Comparison of ENCODE assay signal across 7 cellular contexts in the genomic region with DNA sequence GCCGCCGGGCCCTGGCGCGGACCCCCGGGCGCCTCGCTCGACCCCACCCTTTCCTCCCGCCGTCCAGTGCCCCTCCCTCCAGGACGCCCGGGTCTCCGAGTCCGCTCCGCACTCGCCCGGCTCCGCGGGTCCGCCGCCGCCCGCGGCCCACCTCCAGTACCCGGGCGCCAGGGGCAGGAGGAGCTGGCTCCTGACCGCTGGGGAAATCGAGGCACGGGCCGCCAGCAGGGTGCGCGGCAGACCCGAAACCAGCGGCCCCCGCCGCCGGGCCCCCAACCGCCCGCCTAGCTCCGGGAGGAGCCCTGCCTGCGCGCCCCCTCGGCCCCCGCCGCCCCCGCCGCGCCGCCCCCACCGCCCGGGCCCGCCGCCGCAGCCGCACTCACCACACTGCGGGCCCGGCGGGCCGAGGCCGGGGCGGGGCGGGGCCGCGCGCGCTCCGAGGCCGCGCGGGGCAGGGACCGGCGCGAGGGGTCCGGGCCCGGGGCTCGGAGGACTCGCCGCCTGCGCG. TPM values are rescaled to one million over a fixed set of nuclear protein-coding genes. Genes with fewer than 3 reads are reported as not detected.
DNase-seq lines count a peak whose midpoint lies in the region; ATAC-seq and TF ChIP-seq lines count a peak whose summit lies in the region.

No MANE protein-coding gene starts in this region.

- H3K36me3 Mint-ChIP-seq in activated T-cell treated with anti-CD3 and anti-CD28 coated beads, Interleukin-2, amount 50 U/mL, for 4 hours (ENCODE audit: insufficient read depth), result peaks cover 2% of the 10 kb centered on the region

- H3K4me3 Mint-ChIP-seq in activated T-cell treated with anti-CD3 and anti-CD28 coated beads, Interleukin-2, amount 50 U/mL, for 4 hours, result no peak overlapping the region

- peak; percentile 22 for ATAC-seq in GM18909 (IDR thresholded peaks at IDR 0.05; ENCODE audit: poor library complexity, unreplicated experiment)
- peak; percentile 8 for ATAC-seq in HG02884 (IDR thresholded peaks at IDR 0.05; ENCODE audit: unreplicated experiment)
- ATAC-seq in activated T-cell treated with anti-CD3 and anti-CD28 coated beads, Interleukin-2, amount 50 U/mL, for 4 hours, result peak; percentile 8 to 16

- H3K9me3 ChIP-seq in hepatocyte (ENCODE audit: low read depth) (no peaks in the 10 kb centered on the region), subcutaneous abdominal adipose tissue (ENCODE audit: control insufficient read depth in 5 of 5, low read length in 5 of 5) (no peaks in the 10 kb centered on the region)

- no peak overlapping the region for H2AFZ ChIP-seq in hepatocyte

- peak overlapping the region; percentile 54 for H3K4me3 ChIP-seq in hepatocyte
- H3K4me3 ChIP-seq in subcutaneous abdominal adipose tissue (ENCODE audit: low read depth in 1 of 5, low read length in 5 of 5), result peak overlapping the region in 4 of 5 donors; percentile 74 to 77 (median 75)

- H3K4me1 ChIP-seq in hepatocyte (ENCODE audit: insufficient read depth), result peaks cover 46% of the 10 kb centered on the region
- H3K4me1 ChIP-seq in subcutaneous abdominal adipose tissue (ENCODE audit: control insufficient read depth in 5 of 5, insufficient read depth in 5 of 5, low read length in 5 of 5), result peaks cover 8 to 55% (median 53%) of the 10 kb centered on the region in 5 donors

- H4K20me1 ChIP-seq in hepatocyte (ENCODE audit: insufficient read depth, poor library complexity, severe bottlenecking), result peaks cover 37% of the 10 kb centered on the region

- no peak for TF ChIP-seq CTCF in hepatocyte (IDR thresholded peaks at IDR 0.05; ENCODE audit: poor library complexity)

- peaks cover 16% of the 10 kb centered on the region for H3K4me1 Mint-ChIP-seq in activated T-cell treated with anti-CD3 and anti-CD28 coated beads, Interleukin-2, amount 50 U/mL, for 4 hours (ENCODE audit: low read depth)

- peaks cover 43% of the 10 kb centered on the region for H3K79me2 ChIP-seq in hepatocyte

- H3K27me3 Mint-ChIP-seq in activated T-cell treated with anti-CD3 and anti-CD28 coated beads, Interleukin-2, amount 50 U/mL, for 4 hours (ENCODE audit: low read depth), result peaks cover 18% of the 10 kb centered on the region

- H3K36me3 ChIP-seq in hepatocyte (replicated peaks; ENCODE audit: insufficient read depth, low read depth) (no peaks in the 10 kb centered on the region), subcutaneous abdominal adipose tissue (ENCODE audit: control insufficient read depth in 5 of 5, insufficient read depth in 5 of 5, low read length in 5 of 5) (peaks cover 0 to 7% (median 6%) of the 10 kb centered on the region in 5 donors)

- H3K9ac ChIP-seq in subcutaneous abdominal adipose tissue (ENCODE audit: low read length in 5 of 5), result peak overlapping the region in 4 of 5 donors; percentile 59 to 90 (median 86)

- peak; percentile 26 for DNase-seq in activated T-cell treated with anti-CD3 and anti-CD28 coated beads, Interleukin-2, amount 50 U/mL, for 4 hours
- DNase-seq in hepatocyte (ENCODE audit: low spot score) (no peak), hippocampal formation (lab: John Stamatoyannopoulos, UW) (no peak)
- no peak for DNase-seq in effector CD8-positive, alpha-beta T cell (lab: John Stamatoyannopoulos, UW)

- H3K27ac ChIP-seq in hepatocyte (peak overlapping the region; percentile 97), subcutaneous abdominal adipose tissue (ENCODE audit: low read depth, low read length) (peak overlapping the region; percentile 95)

- H3K27me3 ChIP-seq in hepatocyte, result no peaks in the 10 kb centered on the region
- peaks cover 16 to 23% (median 21%) of the 10 kb centered on the region in 5 donors for H3K27me3 ChIP-seq in subcutaneous abdominal adipose tissue (ENCODE audit: control insufficient read depth in 5 of 5, insufficient read depth in 4 of 5, low read length in 5 of 5)

- H3K9me2 ChIP-seq in hepatocyte (replicated peaks; ENCODE audit: insufficient read depth), result no peaks in the 10 kb centered on the region

- WGBS in hepatocyte (ENCODE audit: low lambda C conversion rate, missing lambda C conversion rate), result 2% methylated on average over 20 of the region's 80 CpGs

- H3K4me2 ChIP-seq in hepatocyte, result peak overlapping the region; percentile 83

- H3K9me3 Mint-ChIP-seq in activated T-cell treated with anti-CD3 and anti-CD28 coated beads, Interleukin-2, amount 50 U/mL, for 4 hours, result no peaks in the 10 kb centered on the region

RNA-seq across cellular contexts. Expression of a gene that starts 0.3 kb away (rescaled TPM):
- total RNA-seq in activated T-cell treated with anti-CD3 and anti-CD28 coated beads, Interleukin-2, amount 50 U/mL, for 4 hours, result 10 to 100 TPM; 42.9 to 50.9 (median 43.4) TPM
- 18.1 and 21.3 TPM in 2 replicates for total RNA-seq in hepatocyte
- 28.5 and 37.4 TPM in 2 replicates for polyA plus RNA-seq in hepatocyte

RNA-seq across cellular contexts. Expression of a gene that starts 9.2 kb away (rescaled TPM):
- total RNA-seq in activated T-cell treated with anti-CD3 and anti-CD28 coated beads, Interleukin-2, amount 50 U/mL, for 4 hours, result 10 to 100 TPM; 41.1 to 47.2 (median 46.3) TPM
- total RNA-seq in hepatocyte, result 16.5 and 18.6 TPM in 2 replicates
- 35.2 and 36.0 TPM in 2 replicates for polyA plus RNA-seq in hepatocyte

RNA-seq across cellular contexts. Expression of a gene that starts 9.9 kb away (rescaled TPM):
- 100 to 1,000 TPM; 192 to 199 (median 194) TPM for total RNA-seq in activated T-cell treated with anti-CD3 and anti-CD28 coated beads, Interleukin-2, amount 50 U/mL, for 4 hours
- total RNA-seq in hepatocyte, result 109 and 113 TPM in 2 replicates
- polyA plus RNA-seq in hepatocyte, result 149 and 162 TPM in 2 replicates

RNA-seq across cellular contexts. Expression of a gene that starts 16.0 kb away (rescaled TPM):
- total RNA-seq in activated T-cell treated with anti-CD3 and anti-CD28 coated beads, Interleukin-2, amount 50 U/mL, for 4 hours, result 10 to 100 TPM; 23.5 to 25.8 (median 25.7) TPM
- 81.1 and 84.7 TPM in 2 replicates for total RNA-seq in hepatocyte
- 124 and 126 TPM in 2 replicates for polyA plus RNA-seq in hepatocyte

RNA-seq across cellular contexts. Expression of a gene that starts 19.8 kb away (rescaled TPM):
- not detected for total RNA-seq in activated T-cell treated with anti-CD3 and anti-CD28 coated beads, Interleukin-2, amount 50 U/mL, for 4 hours
- total RNA-seq in hepatocyte, result not detected in 2 replicates
- polyA plus RNA-seq in hepatocyte, result 0.06 TPM in 2 replicates
